15 cellular contexts compared by ENCODE assay signal in genomic region chr7:120475994-120476393, GRCh38.
DNase-seq lines count a peak whose midpoint lies in the region; ATAC-seq and TF ChIP-seq lines count a peak whose summit lies in the region.
"Had no signal": no experiment of that assay in that cellular context is flagged by ENCODE, and none has a peak within 500 bp of the region (broad histone marks: within the 10 kb centered on the region; RNA-seq: fewer than 3 reads in every experiment).

No MANE protein-coding gene starts in this region.

- no peak for DNase-seq in progenitor cell of endocrine pancreas (ENCODE audit: low spot score, unreplicated experiment)
- no peak for DNase-seq in KG1 (lab: John Stamatoyannopoulos, UW)
- DNase-seq in iPS-NIHi7 (ENCODE audit: extremely low spot score), result no peak
- DNase-seq in midbrain (lab: John Stamatoyannopoulos, UW), result no peak
- DNase-seq: left ventricle myocardium superior, NCI-H1436 treated with DMSO at 0.1 percent for 48 hours, NCI-H526 treated with DMSO at 0.1 percent for 48 hours, Right ventricle myocardium superior had no signal

- peak overlapping the region; percentile 44 for H3K27ac Mint-ChIP-seq in progenitor cell of endocrine pancreas
- H3K27ac Mint-ChIP-seq: activated naive CD4-positive, alpha-beta T cell treated with anti-CD3 and anti-CD28 coated beads, Interleukin-2, amount 50 U/mL, for 24 hours; IgD-negative memory B cell had no signal

- peaks cover 10% of the 10 kb centered on the region for H3K4me1 Mint-ChIP-seq in progenitor cell of endocrine pancreas (ENCODE audit: low read depth)
- H3K4me1 Mint-ChIP-seq: activated naive CD4-positive, alpha-beta T cell treated with anti-CD3 and anti-CD28 coated beads, Interleukin-2, amount 50 U/mL, for 24 hours; neural crest cell had no signal

- H3K36me3 Mint-ChIP-seq in progenitor cell of endocrine pancreas (ENCODE audit: insufficient read depth), result peaks cover 4% of the 10 kb centered on the region
- H3K36me3 Mint-ChIP-seq: activated naive CD4-positive, alpha-beta T cell treated with anti-CD3 and anti-CD28 coated beads, Interleukin-2, amount 50 U/mL, for 24 hours; IgD-negative memory B cell had no signal

- ATAC-seq in GM19035 (IDR thresholded peaks at IDR 0.05; ENCODE audit: unreplicated experiment), result peak; percentile 66
- peak; percentile 79 for ATAC-seq in GM21717 (IDR thresholded peaks at IDR 0.05; ENCODE audit: unreplicated experiment)
- peak; percentile 77 for ATAC-seq in HG03095 (IDR thresholded peaks at IDR 0.05; ENCODE audit: unreplicated experiment)
- ATAC-seq: HCT116, left ventricle myocardium superior had no signal

- H3K9me3 Mint-ChIP-seq in progenitor cell of endocrine pancreas (ENCODE audit: low read depth), result peaks cover 6% of the 10 kb centered on the region
- H3K9me3 Mint-ChIP-seq: activated naive CD4-positive, alpha-beta T cell treated with anti-CD3 and anti-CD28 coated beads, Interleukin-2, amount 50 U/mL, for 24 hours had no signal

- no peaks in the 10 kb centered on the region for H3K27me3 Mint-ChIP-seq in progenitor cell of endocrine pancreas
- H3K27me3 Mint-ChIP-seq: activated naive CD4-positive, alpha-beta T cell treated with anti-CD3 and anti-CD28 coated beads, Interleukin-2, amount 50 U/mL, for 24 hours; IgD-negative memory B cell had no signal

- TF ChIP-seq CTCF in progenitor cell of endocrine pancreas (IDR thresholded peaks at IDR 0.05; ENCODE audit: unreplicated experiment), result no peak

- no peak overlapping the region for H3K4me3 Mint-ChIP-seq in progenitor cell of endocrine pancreas (ENCODE audit: low read depth)
- H3K4me3 Mint-ChIP-seq: activated naive CD4-positive, alpha-beta T cell treated with anti-CD3 and anti-CD28 coated beads, Interleukin-2, amount 50 U/mL, for 24 hours; IgD-negative memory B cell; neural crest cell had no signal
